26 cellular contexts compared by ENCODE assay signal in the genomic region with DNA sequence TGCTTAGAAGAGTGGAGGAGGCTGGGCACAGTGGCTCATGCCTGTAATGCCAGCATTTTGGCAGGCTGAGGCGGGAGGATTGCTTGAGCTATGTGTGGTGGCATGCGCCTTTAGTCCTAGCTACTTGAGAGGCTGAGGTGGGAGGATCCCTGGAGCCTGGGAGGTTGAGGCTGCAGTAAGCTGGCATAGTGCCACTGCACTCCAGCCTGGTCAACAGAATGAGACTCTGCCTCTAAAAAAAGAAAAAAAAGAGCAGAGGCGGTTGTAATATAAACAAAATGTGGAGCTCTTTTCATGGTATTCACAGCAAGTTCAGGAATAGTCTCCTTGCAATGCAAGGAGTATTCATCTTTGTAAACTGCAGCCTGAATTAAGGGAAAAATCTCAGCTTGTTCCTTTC. TPM values are rescaled to one million over a fixed set of nuclear protein-coding genes. Genes with fewer than 3 reads are reported as not detected.
DNase-seq lines count a peak whose midpoint lies in the region; ATAC-seq and TF ChIP-seq lines count a peak whose summit lies in the region.
"Had no signal": no experiment of that assay in that cellular context is flagged by ENCODE, and none has a peak within 500 bp of the region (broad histone marks: within the 10 kb centered on the region; RNA-seq: fewer than 3 reads in every experiment).

No MANE protein-coding gene starts in this region.

- H3K27ac Mint-ChIP-seq in activated T-cell treated with anti-CD3 and anti-CD28 coated beads, Interleukin-2, amount 50 U/mL, for 24 hours: peak overlapping the region; percentile 44
- H3K27ac Mint-ChIP-seq in T-helper 17 cell: peak overlapping the region; percentile 85

- H3K36me3 ChIP-seq in fibroblast of lung (ENCODE audit: control insufficient read depth, insufficient read depth, low read length): no peaks in the 10 kb centered on the region
- no peaks in the 10 kb centered on the region for H3K36me3 ChIP-seq in testis (ENCODE audit: low read depth, missing control alignments)
- H3K36me3 ChIP-seq in Karpas-422 (ENCODE audit: insufficient read depth, low read length): no peaks in the 10 kb centered on the region
- H3K36me3 ChIP-seq in right lobe of liver: no peaks in the 10 kb centered on the region
- H3K36me3 ChIP-seq: brain microvascular endothelial cell, prostate gland had no signal

- H4K20me1 ChIP-seq in fibroblast of lung (ENCODE audit: control insufficient read depth, extremely low read depth, insufficient read depth, low read length) (no peaks in the 10 kb centered on the region), Karpas-422 (ENCODE audit: insufficient read depth, low read depth, low read length) (no peaks in the 10 kb centered on the region)

- H3K4me3 Mint-ChIP-seq in activated T-cell treated with anti-CD3 and anti-CD28 coated beads, Interleukin-2, amount 50 U/mL, for 24 hours: no peak overlapping the region
- H3K4me3 Mint-ChIP-seq in T-helper 17 cell: no peak overlapping the region
- H3K4me3 Mint-ChIP-seq: IgD-negative memory B cell, neural crest cell, T-cell had no signal

- ATAC-seq in T-helper 17 cell (no peak), HG03442 (IDR thresholded peaks at IDR 0.05; ENCODE audit: unreplicated experiment) (no peak), right lobe of liver (no peak)
- ATAC-seq: Panc1, T-cell had no signal

- H3K4me2 ChIP-seq in fibroblast of lung (ENCODE audit: extremely low read depth, insufficient read depth, low read length) (no peak overlapping the region), Karpas-422 (ENCODE audit: low read depth, low read length, poor library complexity, severe bottlenecking) (no peak overlapping the region)
- H3K4me2 ChIP-seq: BLaER1 had no signal

- H3K9ac ChIP-seq in fibroblast of lung (ENCODE audit: insufficient read depth, low read length) (no peak overlapping the region), Karpas-422 (ENCODE audit: low read length) (no peak overlapping the region)
- H3K9ac ChIP-seq: BLaER1 had no signal

- no peak overlapping the region for H3K27ac ChIP-seq in fibroblast of lung (ENCODE audit: insufficient read depth, low read length)
- H3K27ac ChIP-seq in testis: no peak overlapping the region
- H3K27ac ChIP-seq in Karpas-422 (ENCODE audit: low read length): no peak overlapping the region
- H3K27ac ChIP-seq in right lobe of liver: no peak overlapping the region
- H3K27ac ChIP-seq: BLaER1, brain microvascular endothelial cell, prostate gland had no signal

- TF ChIP-seq POLR2A in testis (IDR thresholded peaks at IDR 0.05) (no peak), right lobe of liver (IDR thresholded peaks at IDR 0.05) (no peak)

- no peaks in the 10 kb centered on the region for H3K9me3 Mint-ChIP-seq in activated T-cell treated with anti-CD3 and anti-CD28 coated beads, Interleukin-2, amount 50 U/mL, for 24 hours
- H3K9me3 Mint-ChIP-seq: IgD-negative memory B cell, neural crest cell, T-cell had no signal

- H3K27me3 Mint-ChIP-seq in activated T-cell treated with anti-CD3 and anti-CD28 coated beads, Interleukin-2, amount 50 U/mL, for 24 hours: no peaks in the 10 kb centered on the region
- H3K27me3 Mint-ChIP-seq in T-helper 17 cell: no peaks in the 10 kb centered on the region
- H3K27me3 Mint-ChIP-seq: IgD-negative memory B cell, T-cell had no signal

- H3K4me3 ChIP-seq in fibroblast of lung (replicated peaks in 1 of 4; ENCODE audit: control extremely low read depth in 1 of 4, insufficient read depth in 1 of 4, low read depth in 3 of 4, low read length in 4 of 4): no peak overlapping the region
- no peak overlapping the region for H3K4me3 ChIP-seq in testis
- no peak overlapping the region for H3K4me3 ChIP-seq in Karpas-422 (ENCODE audit: low read length)
- no peak overlapping the region for H3K4me3 ChIP-seq in right lobe of liver
- H3K4me3 ChIP-seq: BLaER1, lung, prostate gland had no signal

- 68 to 83% methylated on average over 3 of the region's 3 CpGs for WGBS in testis, 2 donors
- 66% methylated on average over 3 of the region's 3 CpGs for WGBS in right lobe of liver (ENCODE audit: insufficient coverage, low coverage, low lambda C conversion rate, missing lambda C conversion rate)

- TF ChIP-seq CTCF in fibroblast of lung (conservative IDR thresholded peaks at IDR 0.05 in 1 of 2, IDR thresholded peaks at IDR 0.05 in 1 of 2; ENCODE audit: low read depth in 1 of 2, low read length in 2 of 2) (no peak), testis (IDR thresholded peaks at IDR 0.05) (no peak), right lobe of liver (IDR thresholded peaks at IDR 0.05) (no peak)

- peaks cover 3% of the 10 kb centered on the region for H3K4me1 ChIP-seq in fibroblast of lung (ENCODE audit: control insufficient read depth, extremely low read depth, insufficient read depth, low read length)
- peaks cover 10% of the 10 kb centered on the region for H3K4me1 ChIP-seq in testis
- peaks cover 24% of the 10 kb centered on the region for H3K4me1 ChIP-seq in Karpas-422 (ENCODE audit: low read length)
- no peaks in the 10 kb centered on the region for H3K4me1 ChIP-seq in right lobe of liver
- H3K4me1 ChIP-seq: BLaER1, prostate gland had no signal

- H3K9me3 ChIP-seq in T-helper 17 cell (ENCODE audit: control insufficient read depth, low read length, poor library complexity, severe bottlenecking): no peaks in the 10 kb centered on the region
- no peaks in the 10 kb centered on the region for H3K9me3 ChIP-seq in fibroblast of lung (ENCODE audit: control insufficient read depth, insufficient read depth, low read depth, low read length)
- H3K9me3 ChIP-seq in testis: no peaks in the 10 kb centered on the region
- H3K9me3 ChIP-seq in Karpas-422 (ENCODE audit: low read length): no peaks in the 10 kb centered on the region
- no peaks in the 10 kb centered on the region for H3K9me3 ChIP-seq in right lobe of liver
- H3K9me3 ChIP-seq: BLaER1, prostate gland had no signal

- H3K36me3 Mint-ChIP-seq in activated T-cell treated with anti-CD3 and anti-CD28 coated beads, Interleukin-2, amount 50 U/mL, for 24 hours (ENCODE audit: low read depth): peaks cover 38% of the 10 kb centered on the region
- H3K36me3 Mint-ChIP-seq in T-helper 17 cell (ENCODE audit: low read depth): peaks cover 12% of the 10 kb centered on the region

- no peaks in the 10 kb centered on the region for H3K9me2 ChIP-seq in Karpas-422 (replicated peaks; ENCODE audit: insufficient read depth, low read length)

- H2AFZ ChIP-seq in fibroblast of lung (ENCODE audit: low read length): no peak overlapping the region
- no peak overlapping the region for H2AFZ ChIP-seq in Karpas-422 (ENCODE audit: low read length)

- peaks cover 58% of the 10 kb centered on the region for H3K4me1 Mint-ChIP-seq in activated T-cell treated with anti-CD3 and anti-CD28 coated beads, Interleukin-2, amount 50 U/mL, for 24 hours (ENCODE audit: low read depth)
- peaks cover 43% of the 10 kb centered on the region for H3K4me1 Mint-ChIP-seq in T-helper 17 cell

- H3K79me2 ChIP-seq in fibroblast of lung (ENCODE audit: control insufficient read depth, insufficient read depth, low read length) (peaks cover 8% of the 10 kb centered on the region), Karpas-422 (ENCODE audit: low read length) (peaks cover 98% of the 10 kb centered on the region)

- intact Hi-C loops in testis (cut with DNase I; ENCODE audit: low total_unique reads) (no loop called here), right lobe of liver (cut with DNase I) (no loop called here)

- H3K27me3 ChIP-seq in fibroblast of lung (ENCODE audit: control insufficient read depth, insufficient read depth, low read length) (no peaks in the 10 kb centered on the region), testis (no peaks in the 10 kb centered on the region), Karpas-422 (ENCODE audit: low read length) (no peaks in the 10 kb centered on the region), right lobe of liver (no peaks in the 10 kb centered on the region)
- H3K27me3 ChIP-seq: BLaER1, brain microvascular endothelial cell had no signal

- no peak for DNase-seq in activated T-cell treated with anti-CD3 and anti-CD28 coated beads, Interleukin-2, amount 50 U/mL, for 24 hours
- no peak for DNase-seq in activated T-cell treated with anti-CD3 and anti-CD28 coated beads, Interleukin-2, amount 50 U/mL, for 1 hour
- no peak for DNase-seq in T-helper 17 cell
- peak; percentile 21 to 23 for DNase-seq in fibroblast of lung (ENCODE audit: low read depth in 2 of 2)
- DNase-seq in testis: peak; percentile 25
- no peak for DNase-seq in Karpas-422
- DNase-seq in right lobe of liver: no peak
- DNase-seq: activated CD4-positive, alpha-beta T cell treated with anti-CD3 and anti-CD28 coated beads for 1 hour; activated naive CD4-positive, alpha-beta T cell; activated T-cell treated with anti-CD3 and anti-CD28 coated beads, Interleukin-2, amount 50 U/mL, for 48 hours; brain microvascular endothelial cell; HCEC 1CT; kidney glomerular epithelial cell; MM.1S; NCI-H1417 treated with DMSO at 0.1 percent for 48 hours; NCI-H2171; NCI-H510A treated with DMSO at 0.1 percent for 48 hours; SIG-M5; T-cell had no signal

RNA-seq across cellular contexts. Expression of a gene that starts 27.2 kb away (rescaled TPM):
- total RNA-seq in T-helper 17 cell: 10 to 100 TPM; 63.1 to 63.3 TPM
- total RNA-seq in fibroblast of lung: 13.4 and 15.7 TPM in 2 replicates
- polyA plus RNA-seq in fibroblast of lung: 14.0 and 14.5 TPM in 2 replicates
- polyA plus RNA-seq in fibroblast of lung (2012): 5.0 and 6.2 TPM in 2 replicates
- 10.8 and 11.0 TPM in 2 replicates for polyA minus RNA-seq in fibroblast of lung (ENCODE audit: low replicate concordance)
- 10 to 100 TPM; 72.4 to 82.2 TPM for total RNA-seq in testis
- 50.4 TPM for polyA plus RNA-seq in testis (ENCODE audit: insufficient read depth, low read depth, low replicate concordance)
- 28.4 and 61.9 TPM in 2 replicates for total RNA-seq in Karpas-422 (2014; rRNA removed; shearing (Covaris generic); ENCODE audit: low replicate concordance)
- total RNA-seq in right lobe of liver: 10 to 100 TPM in 2 of 6 experiments, 1 to 10 TPM in 4; 6.2 to 11.8 (median 9.1) TPM

Comparison
In these comparisons a context has a peak if more than half of its experiments do, and no peak if none do; other contexts are left out.
1. DNase-seq: peak in fibroblast of lung (2 of 2) and testis (single experiment); none in activated T-cell treated with anti-CD3 and anti-CD28 coated beads, Interleukin-2, amount 50 U/mL, for 24 hours (single experiment), activated T-cell treated with anti-CD3 and anti-CD28 coated beads, Interleukin-2, amount 50 U/mL, for 1 hour (single experiment), T-helper 17 cell (0 of 3), Karpas-422 (single experiment) and right lobe of liver (0 of 3).